2 cellular contexts compared by ENCODE assay signal in genomic region chr15:80978685-80979084, GRCh38.
TF ChIP-seq lines count a peak whose summit lies in the region.

No MANE protein-coding gene starts in this region.

TF ChIP-seq in GM23338, 12 proteins besides CTCF, POLR2A, EP300 and RAD21 (continued from another document):
- TF ChIP-seq, protein P1, sequence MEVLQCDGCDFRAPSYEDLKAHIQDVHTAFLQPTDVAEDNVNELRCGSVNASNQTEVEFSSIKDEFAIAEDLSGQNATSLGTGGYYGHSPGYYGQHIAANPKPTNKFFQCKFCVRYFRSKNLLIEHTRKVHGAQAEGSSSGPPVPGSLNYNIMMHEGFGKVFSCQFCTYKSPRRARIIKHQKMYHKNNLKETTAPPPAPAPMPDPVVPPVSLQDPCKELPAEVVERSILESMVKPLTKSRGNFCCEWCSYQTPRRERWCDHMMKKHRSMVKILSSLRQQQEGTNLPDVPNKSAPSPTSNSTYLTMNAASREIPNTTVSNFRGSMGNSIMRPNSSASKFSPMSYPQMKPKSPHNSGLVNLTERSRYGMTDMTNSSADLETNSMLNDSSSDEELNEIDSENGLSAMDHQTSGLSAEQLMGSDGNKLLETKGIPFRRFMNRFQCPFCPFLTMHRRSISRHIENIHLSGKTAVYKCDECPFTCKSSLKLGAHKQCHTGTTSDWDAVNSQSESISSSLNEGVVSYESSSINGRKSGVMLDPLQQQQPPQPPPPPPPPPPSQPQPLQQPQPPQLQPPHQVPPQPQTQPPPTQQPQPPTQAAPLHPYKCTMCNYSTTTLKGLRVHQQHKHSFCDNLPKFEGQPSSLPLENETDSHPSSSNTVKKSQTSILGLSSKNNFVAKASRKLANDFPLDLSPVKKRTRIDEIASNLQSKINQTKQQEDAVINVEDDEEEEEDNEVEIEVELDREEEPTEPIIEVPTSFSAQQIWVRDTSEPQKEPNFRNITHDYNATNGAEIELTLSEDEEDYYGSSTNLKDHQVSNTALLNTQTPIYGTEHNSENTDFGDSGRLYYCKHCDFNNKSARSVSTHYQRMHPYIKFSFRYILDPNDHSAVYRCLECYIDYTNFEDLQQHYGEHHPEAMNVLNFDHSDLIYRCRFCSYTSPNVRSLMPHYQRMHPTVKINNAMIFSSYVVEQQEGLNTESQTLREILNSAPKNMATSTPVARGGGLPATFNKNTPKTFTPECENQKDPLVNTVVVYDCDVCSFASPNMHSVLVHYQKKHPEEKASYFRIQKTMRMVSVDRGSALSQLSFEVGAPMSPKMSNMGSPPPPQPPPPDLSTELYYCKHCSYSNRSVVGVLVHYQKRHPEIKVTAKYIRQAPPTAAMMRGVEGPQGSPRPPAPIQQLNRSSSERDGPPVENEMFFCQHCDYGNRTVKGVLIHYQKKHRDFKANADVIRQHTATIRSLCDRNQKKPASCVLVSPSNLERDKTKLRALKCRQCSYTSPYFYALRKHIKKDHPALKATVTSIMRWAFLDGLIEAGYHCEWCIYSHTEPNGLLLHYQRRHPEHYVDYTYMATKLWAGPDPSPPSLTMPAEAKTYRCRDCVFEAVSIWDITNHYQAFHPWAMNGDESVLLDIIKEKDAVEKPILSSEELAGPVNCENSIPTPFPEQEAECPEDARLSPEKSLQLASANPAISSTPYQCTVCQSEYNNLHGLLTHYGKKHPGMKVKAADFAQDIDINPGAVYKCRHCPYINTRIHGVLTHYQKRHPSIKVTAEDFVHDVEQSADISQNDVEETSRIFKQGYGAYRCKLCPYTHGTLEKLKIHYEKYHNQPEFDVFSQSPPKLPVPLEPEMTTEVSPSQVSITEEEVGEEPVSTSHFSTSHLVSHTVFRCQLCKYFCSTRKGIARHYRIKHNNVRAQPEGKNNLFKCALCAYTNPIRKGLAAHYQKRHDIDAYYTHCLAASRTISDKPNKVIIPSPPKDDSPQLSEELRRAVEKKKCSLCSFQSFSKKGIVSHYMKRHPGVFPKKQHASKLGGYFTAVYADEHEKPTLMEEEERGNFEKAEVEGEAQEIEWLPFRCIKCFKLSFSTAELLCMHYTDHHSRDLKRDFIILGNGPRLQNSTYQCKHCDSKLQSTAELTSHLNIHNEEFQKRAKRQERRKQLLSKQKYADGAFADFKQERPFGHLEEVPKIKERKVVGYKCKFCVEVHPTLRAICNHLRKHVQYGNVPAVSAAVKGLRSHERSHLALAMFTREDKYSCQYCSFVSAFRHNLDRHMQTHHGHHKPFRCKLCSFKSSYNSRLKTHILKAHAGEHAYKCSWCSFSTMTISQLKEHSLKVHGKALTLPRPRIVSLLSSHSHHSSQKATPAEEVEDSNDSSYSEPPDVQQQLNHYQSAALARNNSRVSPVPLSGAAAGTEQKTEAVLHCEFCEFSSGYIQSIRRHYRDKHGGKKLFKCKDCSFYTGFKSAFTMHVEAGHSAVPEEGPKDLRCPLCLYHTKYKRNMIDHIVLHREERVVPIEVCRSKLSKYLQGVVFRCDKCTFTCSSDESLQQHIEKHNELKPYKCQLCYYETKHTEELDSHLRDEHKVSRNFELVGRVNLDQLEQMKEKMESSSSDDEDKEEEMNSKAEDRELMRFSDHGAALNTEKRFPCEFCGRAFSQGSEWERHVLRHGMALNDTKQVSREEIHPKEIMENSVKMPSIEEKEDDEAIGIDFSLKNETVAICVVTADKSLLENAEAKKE (CRISPR knock-in tag; IDR thresholded peaks at IDR 0.05), result no peak
- TF ChIP-seq, protein P2, sequence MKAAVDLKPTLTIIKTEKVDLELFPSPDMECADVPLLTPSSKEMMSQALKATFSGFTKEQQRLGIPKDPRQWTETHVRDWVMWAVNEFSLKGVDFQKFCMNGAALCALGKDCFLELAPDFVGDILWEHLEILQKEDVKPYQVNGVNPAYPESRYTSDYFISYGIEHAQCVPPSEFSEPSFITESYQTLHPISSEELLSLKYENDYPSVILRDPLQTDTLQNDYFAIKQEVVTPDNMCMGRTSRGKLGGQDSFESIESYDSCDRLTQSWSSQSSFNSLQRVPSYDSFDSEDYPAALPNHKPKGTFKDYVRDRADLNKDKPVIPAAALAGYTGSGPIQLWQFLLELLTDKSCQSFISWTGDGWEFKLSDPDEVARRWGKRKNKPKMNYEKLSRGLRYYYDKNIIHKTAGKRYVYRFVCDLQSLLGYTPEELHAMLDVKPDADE (IDR thresholded peaks at IDR 0.05), result no peak

TF ChIP-seq in SK-N-SH treated with all-trans-retinoic acid at 6 μM for 48 hours, 23 proteins besides CTCF, POLR2A, EP300 and RAD21 (continued from another document):
- TF ChIP-seq, protein P3, sequence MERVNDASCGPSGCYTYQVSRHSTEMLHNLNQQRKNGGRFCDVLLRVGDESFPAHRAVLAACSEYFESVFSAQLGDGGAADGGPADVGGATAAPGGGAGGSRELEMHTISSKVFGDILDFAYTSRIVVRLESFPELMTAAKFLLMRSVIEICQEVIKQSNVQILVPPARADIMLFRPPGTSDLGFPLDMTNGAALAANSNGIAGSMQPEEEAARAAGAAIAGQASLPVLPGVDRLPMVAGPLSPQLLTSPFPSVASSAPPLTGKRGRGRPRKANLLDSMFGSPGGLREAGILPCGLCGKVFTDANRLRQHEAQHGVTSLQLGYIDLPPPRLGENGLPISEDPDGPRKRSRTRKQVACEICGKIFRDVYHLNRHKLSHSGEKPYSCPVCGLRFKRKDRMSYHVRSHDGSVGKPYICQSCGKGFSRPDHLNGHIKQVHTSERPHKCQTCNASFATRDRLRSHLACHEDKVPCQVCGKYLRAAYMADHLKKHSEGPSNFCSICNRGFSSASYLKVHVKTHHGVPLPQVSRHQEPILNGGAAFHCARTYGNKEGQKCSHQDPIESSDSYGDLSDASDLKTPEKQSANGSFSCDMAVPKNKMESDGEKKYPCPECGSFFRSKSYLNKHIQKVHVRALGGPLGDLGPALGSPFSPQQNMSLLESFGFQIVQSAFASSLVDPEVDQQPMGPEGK (CRISPR knock-in tag; IDR thresholded peaks at IDR 0.05; ENCODE audit: borderline replicate concordance), result no peak
- no peak for TF ChIP-seq ZNF70 (CRISPR knock-in tag; IDR thresholded peaks at IDR 0.05)
- TF ChIP-seq ZC3H10 (CRISPR knock-in tag; IDR thresholded peaks at IDR 0.05), result no peak
- no peak for TF ChIP-seq CSRNP3 (CRISPR knock-in tag; IDR thresholded peaks at IDR 0.05)
